1 cellular context compared by ENCODE assay signal in the genomic region with DNA sequence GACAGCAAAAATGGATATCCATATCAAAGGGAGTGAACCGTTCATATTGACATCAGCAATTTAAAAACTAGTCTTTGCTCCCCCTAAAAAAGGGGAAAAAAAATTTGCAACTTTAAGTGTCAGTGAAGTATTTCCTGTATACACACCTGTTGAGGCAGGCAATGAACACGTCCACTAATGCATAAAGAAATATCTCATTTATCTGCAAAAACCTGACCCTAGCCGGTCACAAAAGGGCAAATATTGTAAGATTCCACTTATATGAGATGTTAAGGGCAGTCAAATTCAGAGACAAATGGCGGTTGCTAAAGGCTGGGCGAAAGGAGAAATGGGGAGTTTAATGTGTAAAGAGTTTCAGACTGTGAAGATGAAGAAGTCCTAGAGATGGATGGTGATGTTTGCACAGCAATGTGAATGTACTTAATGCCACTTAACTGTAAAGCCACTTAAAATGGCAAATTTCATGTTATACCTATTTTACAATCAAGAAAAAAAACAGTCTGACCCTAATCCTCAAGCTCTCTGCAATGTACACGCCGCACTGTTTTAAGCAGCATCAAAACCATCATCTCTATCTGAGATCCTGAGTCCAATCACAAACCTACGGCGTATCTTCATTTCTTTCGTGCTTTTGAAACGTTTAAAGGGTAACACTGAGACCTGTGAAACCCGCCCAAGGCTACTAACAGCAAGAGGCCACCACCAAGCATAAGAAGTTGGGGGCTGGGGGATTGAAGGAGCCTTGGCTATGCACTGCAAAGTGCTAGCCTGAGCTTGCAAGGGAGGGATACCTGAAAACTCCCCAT.
TF ChIP-seq lines count a peak whose summit lies in the region.

No MANE protein-coding gene starts in this region.

TF ChIP-seq in H1, 55 proteins besides CTCF, POLR2A, EP300 and RAD21 (continued from another document):
- TF ChIP-seq, protein P1, sequence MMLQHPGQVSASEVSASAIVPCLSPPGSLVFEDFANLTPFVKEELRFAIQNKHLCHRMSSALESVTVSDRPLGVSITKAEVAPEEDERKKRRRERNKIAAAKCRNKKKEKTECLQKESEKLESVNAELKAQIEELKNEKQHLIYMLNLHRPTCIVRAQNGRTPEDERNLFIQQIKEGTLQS (IDR thresholded peaks at IDR 0.05; ENCODE audit: insufficient read depth, low read depth, low read length), result no peak
